ENCODE assay signal across 32 cellular contexts in the genomic region with DNA sequence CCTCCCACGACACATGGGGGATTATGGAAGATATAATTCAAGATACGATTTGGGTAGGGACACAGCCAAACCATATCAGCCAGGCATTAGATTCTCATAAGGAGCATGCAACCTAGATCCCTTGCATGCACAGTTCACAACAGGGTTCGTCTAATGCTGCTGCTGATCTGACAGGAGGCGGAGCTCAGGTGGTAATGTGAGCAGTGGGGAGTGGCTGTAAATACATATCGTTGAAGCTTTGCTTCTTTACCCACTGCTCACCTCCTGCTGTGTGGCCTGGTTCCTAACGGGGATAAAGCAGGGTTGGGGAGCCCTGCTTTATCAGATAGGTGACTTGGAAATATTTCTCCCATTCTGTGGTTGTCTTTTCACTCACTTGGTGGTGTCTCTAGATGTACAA.
"Had no signal": no experiment of that assay in that cellular context is flagged by ENCODE, and none has a peak within 500 bp of the region (broad histone marks: within the 10 kb centered on the region; RNA-seq: fewer than 3 reads in every experiment).

No MANE protein-coding gene starts in this region.

- H3K4me3 Mint-ChIP-seq: activated CD4-positive, alpha-beta memory T cell treated with anti-CD3 and anti-CD28 coated beads, Interleukin-2, amount 10 ng/mL, durations not matched to agents 7 days and 5 days; activated CD8-positive, alpha-beta memory T cell treated with anti-CD3 and anti-CD28 coated beads, Interleukin-2, amount 10 ng/mL, durations not matched to agents 7 days and 5 days; activated naive CD4-positive, alpha-beta T cell treated with anti-CD3 and anti-CD28 coated beads, Interleukin-2, amount 10 ng/mL, durations not matched to agents 7 days and 5 days; activated naive CD8-positive, alpha-beta T cell; activated naive CD8-positive, alpha-beta T cell treated with anti-CD3 and anti-CD28 coated beads, Interleukin-2, amount 50 U/mL, for 24 hours; brain had no signal

- H3K27ac Mint-ChIP-seq: activated CD4-positive, alpha-beta memory T cell treated with anti-CD3 and anti-CD28 coated beads, Interleukin-2, amount 10 ng/mL, durations not matched to agents 7 days and 5 days; activated CD8-positive, alpha-beta memory T cell treated with anti-CD3 and anti-CD28 coated beads, Interleukin-2, amount 10 ng/mL, durations not matched to agents 7 days and 5 days; activated naive CD4-positive, alpha-beta T cell treated with anti-CD3 and anti-CD28 coated beads, Interleukin-2, amount 10 ng/mL, durations not matched to agents 7 days and 5 days; activated naive CD8-positive, alpha-beta T cell; activated naive CD8-positive, alpha-beta T cell treated with anti-CD3 and anti-CD28 coated beads, Interleukin-2, amount 50 U/mL, for 24 hours; brain had no signal

- H3K27me3 Mint-ChIP-seq: activated naive CD8-positive, alpha-beta T cell had no signal

- H3K27ac ChIP-seq: PC-9, RWPE1, VCaP had no signal

- H3K9me3 Mint-ChIP-seq: activated naive CD4-positive, alpha-beta T cell treated with anti-CD3 and anti-CD28 coated beads, Interleukin-2, amount 10 ng/mL, durations not matched to agents 7 days and 5 days; activated naive CD8-positive, alpha-beta T cell treated with anti-CD3 and anti-CD28 coated beads, Interleukin-2, amount 50 U/mL, for 24 hours had no signal

- H3K4me3 ChIP-seq: PC-9 had no signal

- H3K36me3 Mint-ChIP-seq: activated CD8-positive, alpha-beta memory T cell treated with anti-CD3 and anti-CD28 coated beads, Interleukin-2, amount 10 ng/mL, durations not matched to agents 7 days and 5 days; activated naive CD4-positive, alpha-beta T cell treated with anti-CD3 and anti-CD28 coated beads, Interleukin-2, amount 10 ng/mL, durations not matched to agents 7 days and 5 days had no signal

- ATAC-seq: activated CD8-positive, alpha-beta memory T cell treated with anti-CD3 and anti-CD28 coated beads, Interleukin-2, amount 10 ng/mL, durations not matched to agents 7 days and 5 days; activated naive CD8-positive, alpha-beta T cell treated with anti-CD3 and anti-CD28 coated beads, Interleukin-2, amount 50 U/mL, for 24 hours; Right ventricle myocardium inferior; SK-N-SH treated with all-trans-retinoic acid at 6 μM for 48 hours had no signal

- DNase-seq: activated CD4-positive, alpha-beta memory T cell treated with anti-CD3 and anti-CD28 coated beads, Interleukin-2, amount 10 ng/mL, durations not matched to agents 7 days and 5 days; activated CD4-positive, alpha-beta T cell treated with anti-CD3 and anti-CD28 coated beads for 1 hour; activated CD4-positive, alpha-beta T cell treated with anti-CD3 and anti-CD28 coated beads for 48 hours; activated CD4-positive, CD25-positive, alpha-beta regulatory T cell; activated CD8-positive, alpha-beta memory T cell treated with anti-CD3 and anti-CD28 coated beads for 24 hours; activated CD8-positive, alpha-beta memory T cell treated with anti-CD3 and anti-CD28 coated beads, Interleukin-2, amount 10 ng/mL, durations not matched to agents 7 days and 5 days; activated CD8-positive, alpha-beta memory T cell treated with anti-CD3 and anti-CD28 coated beads, Interleukin-2, amount 50 U/mL, for 48 hours; activated effector memory CD4-positive, alpha-beta T cell treated with Interleukin-2 at 50 U/mL for 16 hours; activated naive CD4-positive, alpha-beta T cell treated with anti-CD3 and anti-CD28 coated beads, Interleukin-2, amount 10 ng/mL, durations not matched to agents 7 days and 5 days; activated naive CD8-positive, alpha-beta T cell treated with anti-CD3 and anti-CD28 coated beads, Interleukin-2, amount 50 U/mL, for 24 hours; activated T-cell treated with anti-CD3 and anti-CD28 coated beads, Interleukin-2, amount 50 U/mL, for 48 hours; anterior cingulate cortex; caudate nucleus; NCI-H1092 treated with DMSO at 0.1 percent for 48 hours; NCI-H1417; NCI-H146; NCI-H187; NCI-H2029 treated with DMSO at 0.1 percent for 48 hours; NCI-H2171; NCI-H510A; NCI-H526 treated with DMSO at 0.1 percent for 48 hours; PC-9; SIG-M5; T-helper 1 cell; T-helper 2 cell; T-helper 9 cell had no signal

- H3K4me1 Mint-ChIP-seq: activated CD4-positive, alpha-beta memory T cell treated with anti-CD3 and anti-CD28 coated beads, Interleukin-2, amount 10 ng/mL, durations not matched to agents 7 days and 5 days; activated CD8-positive, alpha-beta memory T cell treated with anti-CD3 and anti-CD28 coated beads, Interleukin-2, amount 10 ng/mL, durations not matched to agents 7 days and 5 days; activated naive CD4-positive, alpha-beta T cell treated with anti-CD3 and anti-CD28 coated beads, Interleukin-2, amount 10 ng/mL, durations not matched to agents 7 days and 5 days; activated naive CD8-positive, alpha-beta T cell treated with anti-CD3 and anti-CD28 coated beads, Interleukin-2, amount 50 U/mL, for 24 hours; brain had no signal
